ENCODE assay signal across 15 cellular contexts in the genomic region with DNA sequence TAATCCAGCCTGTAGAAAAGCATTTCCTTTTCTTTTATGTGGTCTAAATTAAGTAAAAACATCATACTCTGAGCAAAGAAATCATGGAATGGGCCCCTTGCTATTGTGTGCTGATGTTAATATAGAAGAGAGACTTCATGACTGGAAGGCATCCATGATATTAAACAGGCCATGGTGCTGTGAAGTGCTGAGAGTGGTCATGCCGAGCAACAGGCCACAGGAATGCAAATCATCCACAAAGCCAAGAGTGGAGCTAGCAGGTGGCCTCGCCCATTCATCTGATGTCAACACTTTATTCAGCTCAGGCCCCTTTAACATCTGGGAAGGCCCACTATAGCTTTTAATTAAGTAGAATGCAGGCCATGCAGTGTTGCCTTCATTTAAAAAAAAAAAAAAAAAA.
DNase-seq lines count a peak whose midpoint lies in the region; ATAC-seq, FAIRE-seq and TF ChIP-seq lines count a peak whose summit lies in the region.
"Had no signal": no experiment of that assay in that cellular context is flagged by ENCODE, and none has a peak within 500 bp of the region (broad histone marks: within the 10 kb centered on the region; RNA-seq: fewer than 3 reads in every experiment).

No MANE protein-coding gene starts in this region.

- H4K20me1 ChIP-seq in astrocyte (ENCODE audit: insufficient read depth, low read length), result no peaks in the 10 kb centered on the region

- H3K9me3 Mint-ChIP-seq in astrocyte (ENCODE audit: unreplicated experiment), result no peaks in the 10 kb centered on the region

- H3K27me3 Mint-ChIP-seq in astrocyte (ENCODE audit: low read depth, unreplicated experiment), result no peaks in the 10 kb centered on the region
- H3K27me3 Mint-ChIP-seq: naive thymus-derived CD8-positive, alpha-beta T cell had no signal

- ATAC-seq in Right ventricle myocardium superior (ENCODE audit: poor library complexity) (peak; percentile 97), right cardiac atrium (no peak)
- ATAC-seq: A549; activated CD4-positive, CD25-positive, alpha-beta regulatory T cell treated with anti-CD3 and anti-CD28 coated beads, Interleukin-2, amount 50 U/mL, for 24 hours; naive thymus-derived CD8-positive, alpha-beta T cell had no signal

- no peak overlapping the region for H2AFZ ChIP-seq in astrocyte (ENCODE audit: low read depth, low read length)

- DNase-seq in Right ventricle myocardium superior (peak; percentile 36), right cardiac atrium (no peak), astrocyte (ENCODE audit: low read depth) (peak; percentile 87), iPS DF 19.7 (ENCODE audit: low read depth, low spot score) (peak; percentile 69), NCI-H2081 treated with DMSO at 0.1 percent for 48 hours (lab: John Stamatoyannopoulos, UW) (no peak), NCI-H1092 (lab: John Stamatoyannopoulos, UW) (no peak), lower leg skin (ENCODE audit: low spot score in 2 of 2) (no peak)
- no peak for DNase-seq in stimulated activated CD4-positive, alpha-beta T cell treated with anti-CD3 and anti-CD28 coated beads, Interleukin-1b, Interleukin-23, amount 100 ng/mL, for 48 hours
- DNase-seq: activated naive CD4-positive, alpha-beta T cell; naive thymus-derived CD8-positive, alpha-beta T cell; NCI-H1105; trophoblast cell had no signal

- no peak for TF ChIP-seq CTCF in astrocyte (IDR thresholded peaks at IDR 0.05; ENCODE audit: insufficient read depth, low read depth, low read length)
- TF ChIP-seq CTCF in lower leg skin (IDR thresholded peaks at IDR 0.05), result no peak

- H3K4me3 Mint-ChIP-seq in astrocyte (ENCODE audit: unreplicated experiment), result no peak overlapping the region
- H3K4me3 Mint-ChIP-seq: naive thymus-derived CD8-positive, alpha-beta T cell had no signal

- intact Hi-C loops in Right ventricle myocardium superior (cut with DNase I), result no loop called here
- intact Hi-C loops in right cardiac atrium (cut with DNase I), result no loop called here
- intact Hi-C loops in lower leg skin (cut with DNase I; ENCODE audit: low total_unique reads), result no loop called here

- peak overlapping the region; percentile 58 for H3K27ac Mint-ChIP-seq in astrocyte (ENCODE audit: unreplicated experiment)
- H3K27ac Mint-ChIP-seq: naive thymus-derived CD8-positive, alpha-beta T cell had no signal

- H3K36me3 Mint-ChIP-seq in astrocyte (ENCODE audit: low read depth, unreplicated experiment), result no peaks in the 10 kb centered on the region
- H3K36me3 Mint-ChIP-seq: naive thymus-derived CD8-positive, alpha-beta T cell had no signal

- H3K36me3 ChIP-seq in astrocyte (ENCODE audit: insufficient read depth, low read length), result no peaks in the 10 kb centered on the region

- no peak overlapping the region for H3K4me2 ChIP-seq in astrocyte (ENCODE audit: low read length)
- H3K4me2 ChIP-seq: A549 had no signal

- no peaks in the 10 kb centered on the region for H3K79me2 ChIP-seq in astrocyte (ENCODE audit: insufficient read depth, low read length)

- 58% methylated on average over 2 of the region's 2 CpGs for WGBS in right cardiac atrium
- WGBS in lower leg skin, 2 donors, result 77 to 85% methylated on average over 2 of the region's 2 CpGs

- FAIRE-seq in astrocyte (lab: Jason Lieb, UNC), result no peak
- FAIRE-seq: A549 had no signal

- H3K27me3 ChIP-seq in right cardiac atrium (ENCODE audit: control insufficient read depth, insufficient read depth) (no peaks in the 10 kb centered on the region), astrocyte (ENCODE audit: insufficient read depth, low read length) (no peaks in the 10 kb centered on the region)

- H3K4me1 Mint-ChIP-seq in astrocyte (ENCODE audit: low read depth, unreplicated experiment), result peaks cover 9% of the 10 kb centered on the region
- H3K4me1 Mint-ChIP-seq: naive thymus-derived CD8-positive, alpha-beta T cell had no signal

- no peak for TF ChIP-seq POLR2A in lower leg skin (IDR thresholded peaks at IDR 0.05)

- no peaks in the 10 kb centered on the region for H3K4me1 ChIP-seq in right cardiac atrium (ENCODE audit: control insufficient read depth, insufficient read depth, low read length)
- H3K4me1 ChIP-seq in astrocyte (ENCODE audit: insufficient read depth, low read length), result no peaks in the 10 kb centered on the region

- no peak overlapping the region for H3K9ac ChIP-seq in astrocyte (ENCODE audit: low read length)

- no peak overlapping the region for H3K4me3 ChIP-seq in right cardiac atrium (ENCODE audit: low read length)
- H3K4me3 ChIP-seq in astrocyte (ENCODE audit: insufficient read depth, low read depth, low read length), result no peak overlapping the region
- H3K4me3 ChIP-seq in lower leg skin (ENCODE audit: low read depth, poor library complexity, severe bottlenecking), result no peak overlapping the region
- H3K4me3 ChIP-seq: A549 had no signal

- no peak overlapping the region for H3K27ac ChIP-seq in right cardiac atrium (ENCODE audit: low read length)
- no peak overlapping the region for H3K27ac ChIP-seq in astrocyte (ENCODE audit: low read depth, low read length)
- H3K27ac ChIP-seq: A549, epithelial cell of prostate had no signal

- H3K9me3 ChIP-seq in right cardiac atrium (ENCODE audit: control insufficient read depth, low read length) (no peaks in the 10 kb centered on the region), astrocyte (ENCODE audit: insufficient read depth, low read depth, low read length) (no peaks in the 10 kb centered on the region)
- H3K9me3 ChIP-seq: A549 had no signal

Comparison
In these comparisons a context has a peak if more than half of its experiments do, and no peak if none do; other contexts are left out.
1. DNase-seq: peak in Right ventricle myocardium superior (single experiment), astrocyte (single experiment) and iPS DF 19.7 (single experiment); none in right cardiac atrium (0 of 3), stimulated activated CD4-positive, alpha-beta T cell treated with anti-CD3 and anti-CD28 coated beads, Interleukin-1b, Interleukin-23, amount 100 ng/mL, for 48 hours (single experiment), NCI-H2081 treated with DMSO at 0.1 percent for 48 hours (single experiment), NCI-H1092 (single experiment) and lower leg skin (0 of 2).